ENCODE assay signal across 1 cellular context in the genomic region with DNA sequence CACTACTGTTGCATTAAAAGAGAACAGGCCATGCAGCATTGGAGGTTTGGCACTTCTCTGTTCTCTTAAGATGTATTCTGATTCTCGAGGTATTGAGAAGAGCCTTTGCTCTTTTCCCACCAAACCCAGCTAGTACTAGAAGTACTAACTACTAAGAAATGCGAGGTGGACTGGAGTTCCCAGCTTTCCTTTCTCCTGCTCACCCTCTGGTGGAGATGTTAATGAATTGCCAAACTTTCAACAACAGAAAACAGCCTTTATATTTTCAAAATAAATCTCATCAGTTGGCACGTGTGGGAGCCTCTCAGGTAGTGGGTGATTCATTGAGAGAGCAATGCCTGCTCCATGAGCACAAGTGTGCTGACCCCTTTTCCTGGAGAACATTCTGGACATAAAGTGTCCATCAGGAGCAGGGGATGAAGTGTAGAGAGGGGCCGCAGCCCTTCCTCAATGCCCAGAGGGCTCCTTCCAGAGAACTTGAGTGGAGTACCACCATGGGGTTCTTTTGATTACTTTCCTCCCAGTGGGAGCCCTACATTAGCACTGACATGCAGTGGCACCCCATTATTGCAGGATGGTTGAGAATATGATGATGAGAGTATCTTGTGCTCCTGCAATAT.
TF ChIP-seq lines count a peak whose summit lies in the region.

No MANE protein-coding gene starts in this region.

TF ChIP-seq in HepG2, 621 proteins besides CTCF, POLR2A, EP300 and RAD21 (continued from another document):
- no peak for TF ChIP-seq ATAD3A (CRISPR knock-in tag; IDR thresholded peaks at IDR 0.05)
